1 cellular context compared by ENCODE assay signal in genomic region chr17:8176197-8176940, GRCh38.
TF ChIP-seq lines count a peak whose summit lies in the region.

TSS of gene TMEM107 (minus strand) at chr17:8176380. CDS start at chr17:8176286, 94 bp downstream.

TF ChIP-seq in K562, 482 proteins besides CTCF, POLR2A, EP300 and RAD21 (continued from another document):
- TF ChIP-seq MGA (IDR thresholded peaks at IDR 0.05) (peak; percentile 50; the same call in 1 of the 2 replicates), TRIM24 (IDR thresholded peaks at IDR 0.05) (no peak), CXXC5 (CRISPR knock-in tag; IDR thresholded peaks at IDR 0.05) (peak; percentile 74), GABPB2 (CRISPR knock-in tag; conservative IDR thresholded peaks at IDR 0.05) (no peak), POLR2AphosphoS2 (IDR thresholded peaks at IDR 0.05; ENCODE audit: low read length) (no peak), ZNF584 (CRISPR knock-in tag; IDR thresholded peaks at IDR 0.05; ENCODE audit: low read depth) (no peak), NUFIP1 (IDR thresholded peaks at IDR 0.05; ENCODE audit: partially characterized antibody) (no peak), CHD4 (IDR thresholded peaks at IDR 0.05; ENCODE audit: insufficient read depth, insufficient replicate concordance, low read depth, low read length, poor library complexity, severe bottlenecking) (no peak), NFXL1 (CRISPR knock-in tag; IDR thresholded peaks at IDR 0.05) (no peak), FOXJ3 (CRISPR knock-in tag; IDR thresholded peaks at IDR 0.05) (no peak), ZNF740 (CRISPR knock-in tag; IDR thresholded peaks at IDR 0.05) (no peak), ZNF740 (tag; IDR thresholded peaks at IDR 0.05) (no peak), SMAD1 (IDR thresholded peaks at IDR 0.05; ENCODE audit: low read depth, low read length, partially characterized antibody) (no peak), PBX2 (CRISPR knock-in tag; IDR thresholded peaks at IDR 0.05; ENCODE audit: low read depth) (no peak), PBX2 (tag; conservative IDR thresholded peaks at IDR 0.05; ENCODE audit: low read depth) (no peak), RBM22 (IDR thresholded peaks at IDR 0.05; ENCODE audit: low read depth, low read length, poor library complexity, severe bottlenecking) (peak; percentile 56), ZNF507 (tag; conservative IDR thresholded peaks at IDR 0.05) (no peak), ZNF3 (CRISPR knock-in tag; IDR thresholded peaks at IDR 0.05) (no peak), CHD2 (IDR thresholded peaks at IDR 0.05; ENCODE audit: low read depth, low read length) (peak; percentile 96), NFIC (IDR thresholded peaks at IDR 0.05) (no peak), ZNF217 (CRISPR knock-in tag; IDR thresholded peaks at IDR 0.05) (no peak)
TF ChIP-seq in K562: peak in this region for 41.
